In genomic region chr10:44569193-44570091, GRCh38 we compare ENCODE assay signal across 12 cellular contexts.
DNase-seq lines count a peak whose midpoint lies in the region; ATAC-seq and TF ChIP-seq lines count a peak whose summit lies in the region.
"Had no signal": no experiment of that assay in that cellular context is flagged by ENCODE, and none has a peak within 500 bp of the region (broad histone marks: within the 10 kb centered on the region; RNA-seq: fewer than 3 reads in every experiment).

No MANE protein-coding gene starts in this region.

- intact Hi-C loops in Right ventricle myocardium inferior (cut with DNase I) (no loop called here), cardiac septum (cut with DNase I) (no loop called here)

- peak overlapping the region in 1 of 2 experiments; percentile 46 for H3K4me3 ChIP-seq in mesenchymal stem cell (ENCODE audit: insufficient read depth in 1 of 2, low read depth in 1 of 2, low read length in 2 of 2)

- no peak overlapping the region for H3K4ac ChIP-seq in mesenchymal stem cell (ENCODE audit: low read depth in 1 of 2, low read length in 2 of 2)

- DNase-seq in Right ventricle myocardium inferior (ENCODE audit: missing footprints) (no peak), cardiac septum (ENCODE audit: low spot score) (no peak), fibroblast of gingiva (ENCODE audit: low read depth) (peak; percentile 94), mesenchymal stem cell (no peak), RWPE1 (ENCODE audit: low spot score) (no peak)
- DNase-seq in activated effector memory CD4-positive, alpha-beta T cell treated with Interleukin-2 at 50 U/mL for 16 hours = no peak
- DNase-seq: activated CD8-positive, alpha-beta memory T cell treated with anti-CD3 and anti-CD28 coated beads, Interleukin-2, amount 10 ng/mL, durations not matched to agents 7 days and 5 days; KBM-7; NCI-H2081 treated with DMSO at 0.1 percent for 48 hours had no signal

- H2AFZ ChIP-seq in mesenchymal stem cell (ENCODE audit: low read depth, low read length) = no peak overlapping the region

- no peaks in the 10 kb centered on the region for H3K9me3 ChIP-seq in mesenchymal stem cell (ENCODE audit: control insufficient read depth, low read length)

- H3K18ac ChIP-seq in mesenchymal stem cell (ENCODE audit: low read depth in 1 of 2, low read length in 2 of 2) = no peak overlapping the region

- H3K4me1 ChIP-seq in mesenchymal stem cell (ENCODE audit: control insufficient read depth, insufficient read depth, low read depth, low read length) = peaks cover 5% of the 10 kb centered on the region

- ATAC-seq in Right ventricle myocardium inferior (peak; percentile 81), HG03095 (IDR thresholded peaks at IDR 0.05; ENCODE audit: unreplicated experiment) (no peak), GM18868 (IDR thresholded peaks at IDR 0.05; ENCODE audit: unreplicated experiment) (no peak)
- ATAC-seq: activated CD8-positive, alpha-beta memory T cell treated with anti-CD3 and anti-CD28 coated beads, Interleukin-2, amount 10 ng/mL, durations not matched to agents 7 days and 5 days; esophagus mucosa had no signal

- H3K79me1 ChIP-seq in mesenchymal stem cell (replicated peaks; ENCODE audit: low read length, poor library complexity, severe bottlenecking) = no peaks in the 10 kb centered on the region

- H3K14ac ChIP-seq in mesenchymal stem cell (ENCODE audit: low read length in 2 of 2) = no peak overlapping the region

- no peak overlapping the region for H2AK5ac ChIP-seq in mesenchymal stem cell (ENCODE audit: low read length, severe bottlenecking)

- TF ChIP-seq CTCF in RWPE1 (conservative IDR thresholded peaks at IDR 0.05; ENCODE audit: low read depth) = no peak

- H2BK15ac ChIP-seq in mesenchymal stem cell (ENCODE audit: low read depth, poor library complexity, severe bottlenecking) = no peak overlapping the region

- H3K9ac ChIP-seq in mesenchymal stem cell (ENCODE audit: low read length) = peak overlapping the region; percentile 59

- 80% methylated on average over 8 of the region's 10 CpGs for WGBS in mesenchymal stem cell

- H2BK120ac ChIP-seq in mesenchymal stem cell (ENCODE audit: low read depth, low read length) = no peak overlapping the region

- no peak overlapping the region for H2BK5ac ChIP-seq in mesenchymal stem cell (ENCODE audit: low read depth, low read length, poor library complexity, severe bottlenecking)

- CTCF ChIA-PET in RWPE1 (lab: Yijun Ruan, JAX) = no interaction called here

- H4K91ac ChIP-seq in mesenchymal stem cell (ENCODE audit: low read length) = no peak overlapping the region

- H3K36me3 ChIP-seq in mesenchymal stem cell (ENCODE audit: control insufficient read depth in 1 of 2, insufficient read depth in 2 of 2, low read depth in 1 of 2, low read length in 2 of 2) = no peaks in the 10 kb centered on the region

- no peak overlapping the region for H2BK12ac ChIP-seq in mesenchymal stem cell (ENCODE audit: low read length in 2 of 2)

- H3K27me3 ChIP-seq in mesenchymal stem cell (ENCODE audit: control insufficient read depth in 1 of 2, insufficient read depth in 1 of 2, low read length in 2 of 2) = no peaks in the 10 kb centered on the region

- no peak overlapping the region for H3K4me2 ChIP-seq in mesenchymal stem cell (ENCODE audit: low read length, poor library complexity, severe bottlenecking)

- H3K27ac ChIP-seq in mesenchymal stem cell (ENCODE audit: low read length, poor library complexity, severe bottlenecking) (no peak overlapping the region), RWPE1 (no peak overlapping the region)

- no peak overlapping the region for H3K23ac ChIP-seq in mesenchymal stem cell (ENCODE audit: low read length in 2 of 2)

- POLR2A ChIA-PET in RWPE1 (lab: Yijun Ruan, JAX; ENCODE audit: low non-redundant PET) = no interaction called here

- H4K8ac ChIP-seq in mesenchymal stem cell (ENCODE audit: low read length) = no peak overlapping the region
